In the genomic region with DNA sequence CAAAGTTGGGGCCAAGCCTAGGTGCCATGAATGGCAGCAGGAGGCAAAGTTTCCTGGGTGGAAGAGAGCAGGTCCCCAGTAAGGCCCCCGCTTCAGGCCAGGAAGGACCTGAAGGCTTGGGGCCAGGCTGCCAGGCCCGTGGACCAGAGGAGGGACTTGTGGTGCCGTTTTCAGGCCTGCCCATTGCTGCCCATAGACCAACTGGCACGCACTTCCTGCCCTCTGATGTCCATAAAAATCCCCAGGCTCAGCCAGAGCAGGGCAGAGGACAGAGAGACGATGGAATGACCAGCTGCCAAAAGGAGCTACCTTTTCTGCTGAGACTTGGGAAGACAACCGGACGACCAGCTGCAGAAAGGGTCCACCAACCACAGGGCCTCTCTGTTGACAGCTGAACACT, we compare ENCODE assay signal across 18 cellular contexts.
A peak's percentile ranks its signal among the peaks of the same experiment; 100 is the strongest.
DNase-seq lines count a peak whose midpoint lies in the region; ATAC-seq, FAIRE-seq and TF ChIP-seq lines count a peak whose summit lies in the region.
"Had no signal": no experiment of that assay in that cellular context is flagged by ENCODE, and none has a peak within 500 bp of the region (broad histone marks: within the 10 kb centered on the region; RNA-seq: fewer than 3 reads in every experiment).

No MANE protein-coding gene starts in this region.

- H3K4me1 Mint-ChIP-seq in stimulated activated naive CD8-positive, alpha-beta T cell treated with anti-CD3 and anti-CD28 coated beads, Interleukin-15, amount 100 ng/mL, for 72 hours, result no peaks in the 10 kb centered on the region
- H3K4me1 Mint-ChIP-seq in GM23338, result no peaks in the 10 kb centered on the region
- H3K4me1 Mint-ChIP-seq in H9, result no peaks in the 10 kb centered on the region
- H3K4me1 Mint-ChIP-seq: CD14-positive monocyte; CD4-positive, alpha-beta memory T cell had no signal

- peak overlapping the region; percentile 47 for H3K14ac ChIP-seq in neuronal stem cell (ENCODE audit: low read length)
- no peak overlapping the region for H3K14ac ChIP-seq in H9 (ENCODE audit: insufficient read depth, low read length)

- no peaks in the 10 kb centered on the region for H3K27me3 Mint-ChIP-seq in stimulated activated naive CD8-positive, alpha-beta T cell treated with anti-CD3 and anti-CD28 coated beads, Interleukin-15, amount 100 ng/mL, for 72 hours
- no peaks in the 10 kb centered on the region for H3K27me3 Mint-ChIP-seq in GM23338 (ENCODE audit: insufficient read depth, low read depth, poor library complexity)
- H3K27me3 Mint-ChIP-seq in H9 (ENCODE audit: low read depth), result no peaks in the 10 kb centered on the region
- H3K27me3 Mint-ChIP-seq: CD4-positive, alpha-beta memory T cell had no signal

- no peak overlapping the region for H3K56ac ChIP-seq in H9 (ENCODE audit: insufficient read length, low read depth, low read length)

- H3K23ac ChIP-seq in neuronal stem cell (ENCODE audit: low read depth, low read length, poor library complexity) (peak overlapping the region; percentile 20), H9 (ENCODE audit: insufficient read length, low read depth, low read length) (no peak overlapping the region)

- POLR2A ChIA-PET in GM12878 (lab: Charles Lee), result no interaction called here

- intact Hi-C loops in GM12878 (cut with micrococcal nuclease; ENCODE audit: unreplicated experiment), result no loop called here

- in situ Hi-C loops in GM12878 (cut with MboI), result no loop called here

- CTCF ChIA-PET in GM12878 (lab: Yijun Ruan, JAX), result no interaction called here

- H2BK5ac ChIP-seq in neuronal stem cell (ENCODE audit: low read length) (no peak overlapping the region), H9 (ENCODE audit: insufficient read length, low read length) (no peak overlapping the region)

- TF ChIP-seq CTCF in GM12878 (IDR thresholded peaks at IDR 0.05 in 2 of 3, conservative IDR thresholded peaks at IDR 0.05 in 1 of 3; ENCODE audit: control insufficient read depth in 2 of 3, extremely low read depth in 1 of 3, insufficient read depth in 1 of 3, low read depth in 3 of 3, low read length in 3 of 3), result no peak
- TF ChIP-seq CTCF in GM23338 (conservative IDR thresholded peaks at IDR 0.05; ENCODE audit: low read depth in 2 of 2), result no peak
- TF ChIP-seq CTCF in H9 (conservative IDR thresholded peaks at IDR 0.05), result no peak

- H3F3A ChIP-seq in GM23338 (replicated peaks; ENCODE audit: low read depth), result no peaks in the 10 kb centered on the region

- BruUV-seq in GM12878 (replicated peaks; lab: Mats Ljungman, UMichigan), result no TSS peak

- H2AFZ ChIP-seq in GM12878 (ENCODE audit: control insufficient read depth, low read depth, low read length), result no peak overlapping the region
- H2AFZ ChIP-seq in neuronal stem cell (ENCODE audit: low read length), result peak overlapping the region; percentile 56
- H2AFZ ChIP-seq in GM23338, result no peak overlapping the region
- no peak overlapping the region for H2AFZ ChIP-seq in H9 (ENCODE audit: low read length)

- TF ChIP-seq EP300 in GM12878 (IDR thresholded peaks at IDR 0.05; ENCODE audit: borderline replicate concordance in 1 of 2, control insufficient read depth in 1 of 2, low read depth in 2 of 2, low read length in 2 of 2), result no peak

- no peak overlapping the region for H3K4me2 ChIP-seq in GM12878 (ENCODE audit: control insufficient read depth, insufficient read depth)
- no peak overlapping the region for H3K4me2 ChIP-seq in neuronal stem cell (ENCODE audit: insufficient read depth, low read length, poor library complexity, severe bottlenecking)
- H3K4me2 ChIP-seq in GM23338, result no peak overlapping the region
- H3K4me2 ChIP-seq in H9 (ENCODE audit: insufficient read depth, insufficient read length, low read length), result no peak overlapping the region
- H3K4me2 ChIP-seq: BLaER1 had no signal

- H3K79me1 ChIP-seq in neuronal stem cell (ENCODE audit: low read depth, low read length) (no peaks in the 10 kb centered on the region), H9 (ENCODE audit: insufficient read depth, low read depth, low read length, poor library complexity, severe bottlenecking) (no peaks in the 10 kb centered on the region)

- no peaks in the 10 kb centered on the region for H3K23me2 ChIP-seq in H9 (ENCODE audit: insufficient read length, low read depth, low read length, poor library complexity, severe bottlenecking)

- H3K4me3 ChIP-seq in GM12878 (no peak overlapping the region), neuronal stem cell (ENCODE audit: low read length in 2 of 2) (peak overlapping the region in 1 of 2 donors; percentile 55), GM23338 (no peak overlapping the region)
- H3K4me3 ChIP-seq: BLaER1, HAP-1 had no signal

- H3K18ac ChIP-seq in neuronal stem cell (ENCODE audit: low read length), result peak overlapping the region; percentile 59
- H3K18ac ChIP-seq in H9 (ENCODE audit: insufficient read length, low read depth, low read length), result no peak overlapping the region

- H2BK20ac ChIP-seq in H9 (ENCODE audit: low read depth, low read length, poor library complexity, severe bottlenecking), result no peak overlapping the region

- no peak overlapping the region for H3K4ac ChIP-seq in neuronal stem cell (ENCODE audit: low read length)
- no peak overlapping the region for H3K4ac ChIP-seq in H9 (ENCODE audit: low read depth, low read length)

- H3K27me3 ChIP-seq in GM12878 (replicated peaks in 1 of 2; ENCODE audit: control insufficient read depth in 2 of 2, insufficient read depth in 2 of 2, low read length in 1 of 2) (no peaks in the 10 kb centered on the region), neuronal stem cell (ENCODE audit: control insufficient read depth in 3 of 3, insufficient read depth in 3 of 3, low read depth in 1 of 3, low read length in 3 of 3) (no peaks in the 10 kb centered on the region), GM23338 (ENCODE audit: insufficient read depth) (no peaks in the 10 kb centered on the region), H9 (ENCODE audit: insufficient read depth, low read length) (no peaks in the 10 kb centered on the region)
- H3K27me3 ChIP-seq: BLaER1 had no signal

- H3K9me3 ChIP-seq in GM12878 (replicated peaks; ENCODE audit: control insufficient read depth, insufficient read depth, low read length) (no peaks in the 10 kb centered on the region), neuronal stem cell (replicated peaks in 1 of 2; ENCODE audit: control insufficient read depth in 2 of 2, insufficient read depth in 1 of 2, low read depth in 1 of 2, low read length in 2 of 2) (no peaks in the 10 kb centered on the region), H9 (ENCODE audit: control insufficient read depth, low read depth, low read length) (no peaks in the 10 kb centered on the region)
- H3K9me3 ChIP-seq: HAP-1 had no signal

- TF ChIP-seq POLR2A in GM12878 (IDR thresholded peaks at IDR 0.05; ENCODE audit: low read depth, low read length), result no peak

- peaks cover 0 to 4% of the 10 kb centered on the region in 2 donors for H3K9me3 Mint-ChIP-seq in stimulated activated naive CD8-positive, alpha-beta T cell treated with anti-CD3 and anti-CD28 coated beads, Interleukin-15, amount 100 ng/mL, for 72 hours
- H3K9me3 Mint-ChIP-seq in GM23338 (no peaks in the 10 kb centered on the region; the same call in 2 of the 3 replicates), H9 (no peaks in the 10 kb centered on the region)

- FAIRE-seq in GM12878 (lab: Jason Lieb, UNC), result no peak

- no peak for DNase-seq in stimulated activated naive CD8-positive, alpha-beta T cell treated with anti-CD3 and anti-CD28 coated beads, Interleukin-15, amount 100 ng/mL, for 72 hours
- no peak for DNase-seq in stimulated activated naive CD8-positive, alpha-beta T cell treated with anti-CD3 and anti-CD28 coated beads, Interleukin-15, Interleukin-2, amounts not matched to agents 100 U/mL and 50 U/mL, for 24 hours
- no peak for DNase-seq in GM12878 (ENCODE audit: low read depth, low spot score)
- DNase-seq in neuronal stem cell (ENCODE audit: low spot score), result no peak
- DNase-seq in GM23338 (ENCODE audit: low spot score), result no peak
- DNase-seq in H9, result no peak
- DNase-seq: 8988T; Calu3; CD4-positive, alpha-beta memory T cell; DMS79 treated with DMSO at 0.1 percent for 48 hours; GF-D8; GOT3; KG1 had no signal

- H3T11ph ChIP-seq in H9 (ENCODE audit: low read length), result no peak overlapping the region

- no peak overlapping the region for H2AK5ac ChIP-seq in neuronal stem cell (ENCODE audit: low read depth, low read length)
- H2AK5ac ChIP-seq in H9 (ENCODE audit: insufficient read length, low read length), result no peak overlapping the region

- H3K27ac ChIP-seq in GM12878 (ENCODE audit: control insufficient read depth, insufficient read depth) (no peak overlapping the region), neuronal stem cell (replicated peaks; ENCODE audit: low read length) (no peak overlapping the region), GM23338 (ENCODE audit: low read depth) (no peak overlapping the region), H9 (ENCODE audit: insufficient read length, low read depth, low read length) (no peak overlapping the region)
- H3K27ac ChIP-seq: BLaER1 had no signal

- ATAC-seq in stimulated activated naive CD8-positive, alpha-beta T cell treated with anti-CD3 and anti-CD28 coated beads, Interleukin-15, amount 100 ng/mL, for 72 hours, result peak; percentile 18
- ATAC-seq in stimulated activated naive CD8-positive, alpha-beta T cell treated with anti-CD3 and anti-CD28 coated beads, Interleukin-15, Interleukin-2, amounts not matched to agents 100 U/mL and 50 U/mL, for 24 hours, result no peak
- ATAC-seq in GM12878 (peak; percentile 63), GM23338 (no peak), HG03342 (IDR thresholded peaks at IDR 0.05; ENCODE audit: unreplicated experiment) (no peak), HG02763 (IDR thresholded peaks at IDR 0.05; ENCODE audit: unreplicated experiment) (no peak)

- H3K36me3 ChIP-seq in GM12878 (ENCODE audit: control insufficient read depth in 2 of 2, insufficient read depth in 2 of 2, low read length in 1 of 2) (no peaks in the 10 kb centered on the region), neuronal stem cell (replicated peaks in 1 of 2; ENCODE audit: control insufficient read depth in 2 of 2, insufficient read depth in 2 of 2, low read length in 2 of 2) (no peaks in the 10 kb centered on the region), GM23338 (ENCODE audit: insufficient read depth) (no peaks in the 10 kb centered on the region)
- H3K36me3 ChIP-seq: BLaER1, HAP-1 had no signal

- no peak for TF ChIP-seq RAD21 in GM12878 (IDR thresholded peaks at IDR 0.05; ENCODE audit: insufficient read depth, low read depth, low read length)

- H3K4me1 ChIP-seq in GM12878 (ENCODE audit: control insufficient read depth, insufficient read depth, low read length) (no peaks in the 10 kb centered on the region), neuronal stem cell (ENCODE audit: control insufficient read depth in 2 of 2, insufficient read depth in 1 of 2, low read depth in 1 of 2, low read length in 2 of 2) (no peaks in the 10 kb centered on the region), GM23338 (ENCODE audit: insufficient read depth) (no peaks in the 10 kb centered on the region), H9 (ENCODE audit: insufficient read depth, low read length) (no peaks in the 10 kb centered on the region)
- H3K4me1 ChIP-seq: BLaER1, HAP-1 had no signal

- H4K20me1 ChIP-seq in GM12878 (ENCODE audit: control insufficient read depth, insufficient read depth) (no peaks in the 10 kb centered on the region), GM23338 (replicated peaks; ENCODE audit: insufficient read depth) (no peaks in the 10 kb centered on the region), H9 (ENCODE audit: control insufficient read depth, insufficient read depth, insufficient read length) (no peaks in the 10 kb centered on the region)
- H4K20me1 ChIP-seq: BLaER1 had no signal

- H3K79me2 ChIP-seq in GM12878 (ENCODE audit: control insufficient read depth, insufficient read depth, low read length) (no peaks in the 10 kb centered on the region), GM23338 (replicated peaks; ENCODE audit: insufficient read depth) (no peaks in the 10 kb centered on the region), H9 (ENCODE audit: insufficient read depth, low read length) (no peaks in the 10 kb centered on the region)

- no peak overlapping the region for H4K5ac ChIP-seq in H9 (ENCODE audit: insufficient read length, low read depth, low read length)

- no peak overlapping the region for H3K4me3 Mint-ChIP-seq in stimulated activated naive CD8-positive, alpha-beta T cell treated with anti-CD3 and anti-CD28 coated beads, Interleukin-15, amount 100 ng/mL, for 72 hours
- no peak overlapping the region for H3K4me3 Mint-ChIP-seq in GM23338
- no peak overlapping the region for H3K4me3 Mint-ChIP-seq in H9
- H3K4me3 Mint-ChIP-seq: CD14-positive monocyte; CD4-positive, alpha-beta memory T cell had no signal

- no peak overlapping the region for H2BK120ac ChIP-seq in neuronal stem cell (ENCODE audit: low read depth, low read length)
- H2BK120ac ChIP-seq in H9 (ENCODE audit: low read depth, low read length, poor library complexity, severe bottlenecking), result no peak overlapping the region

- 25% methylated on average over 7 of the region's 7 CpGs for WGBS in GM12878 (ENCODE audit: insufficient coverage, insufficient replicate concordance, low lambda C conversion rate, missing lambda C conversion rate)
- no CpG with 5 or more reads among the region's 7 CpGs for WGBS in neuronal stem cell (ENCODE audit: extremely low coverage in 2 of 2, insufficient read length in 2 of 2, insufficient replicate concordance in 1 of 2), 2 donors
- WGBS in H9 (ENCODE audit: extremely low coverage, insufficient read length, low lambda C conversion rate), result no CpG with 5 or more reads among the region's 7 CpGs

- H4K91ac ChIP-seq in neuronal stem cell (ENCODE audit: low read depth, low read length, poor library complexity) (no peak overlapping the region), H9 (ENCODE audit: insufficient read length, low read depth, low read length) (no peak overlapping the region)

- H2BK15ac ChIP-seq in neuronal stem cell (ENCODE audit: low read length) (no peak overlapping the region), H9 (ENCODE audit: low read depth, low read length) (no peak overlapping the region)

- H3K9me2 ChIP-seq in GM23338 (ENCODE audit: insufficient read depth), result no peaks in the 10 kb centered on the region

- no peak overlapping the region for H4K8ac ChIP-seq in neuronal stem cell (ENCODE audit: low read depth, low read length)
- H4K8ac ChIP-seq in H9 (replicated peaks; ENCODE audit: insufficient read length, low read depth, low read length), result no peak overlapping the region

- SMC1A ChIA-PET in GM12878 (lab: Charles Lee; ENCODE audit: uncharacterized antibody, unreplicated experiment), result interaction anchor here (0.6 kb wide), 1 partner anchor 11 kb away, joined by 3 read pairs; no protein-coding TSS in a partner anchor

- H2BK12ac ChIP-seq in neuronal stem cell (ENCODE audit: low read length) (no peak overlapping the region), H9 (ENCODE audit: insufficient read length, low read depth, low read length) (no peak overlapping the region)

- RAD21 ChIA-PET in GM12878 (lab: Charles Lee; ENCODE audit: unreplicated experiment), result no interaction called here

- no peak overlapping the region for H3K27ac Mint-ChIP-seq in stimulated activated naive CD8-positive, alpha-beta T cell treated with anti-CD3 and anti-CD28 coated beads, Interleukin-15, amount 100 ng/mL, for 72 hours
- no peak overlapping the region for H3K27ac Mint-ChIP-seq in GM23338
- H3K27ac Mint-ChIP-seq in H9, result no peak overlapping the region
- H3K27ac Mint-ChIP-seq: CD14-positive monocyte; CD4-positive, alpha-beta memory T cell had no signal

- H3K36me3 Mint-ChIP-seq in GM23338 (ENCODE audit: low read depth) (no peaks in the 10 kb centered on the region), H9 (ENCODE audit: insufficient read depth in 1 of 3, low read depth in 3 of 3) (no peaks in the 10 kb centered on the region)
- H3K36me3 Mint-ChIP-seq: CD14-positive monocyte; CD4-positive, alpha-beta memory T cell had no signal

- no peak overlapping the region for H3K9ac ChIP-seq in GM12878 (ENCODE audit: control insufficient read depth, insufficient read depth, low read length)
- no peak overlapping the region for H3K9ac ChIP-seq in neuronal stem cell (ENCODE audit: low read depth, low read length, poor library complexity)
- H3K9ac ChIP-seq in H9 (ENCODE audit: extremely low read depth, insufficient read length, low read length), result no peak overlapping the region
- H3K9ac ChIP-seq: BLaER1 had no signal

Comparison
In these comparisons a context has a peak if more than half of its experiments do, and no peak if none do; other contexts are left out.
1. ATAC-seq: peak in stimulated activated naive CD8-positive, alpha-beta T cell treated with anti-CD3 and anti-CD28 coated beads, Interleukin-15, amount 100 ng/mL, for 72 hours (single experiment) and GM12878 (single experiment); none in stimulated activated naive CD8-positive, alpha-beta T cell treated with anti-CD3 and anti-CD28 coated beads, Interleukin-15, Interleukin-2, amounts not matched to agents 100 U/mL and 50 U/mL, for 24 hours (single experiment), GM23338 (single experiment), HG03342 (single experiment) and HG02763 (single experiment).